In the genomic region with DNA sequence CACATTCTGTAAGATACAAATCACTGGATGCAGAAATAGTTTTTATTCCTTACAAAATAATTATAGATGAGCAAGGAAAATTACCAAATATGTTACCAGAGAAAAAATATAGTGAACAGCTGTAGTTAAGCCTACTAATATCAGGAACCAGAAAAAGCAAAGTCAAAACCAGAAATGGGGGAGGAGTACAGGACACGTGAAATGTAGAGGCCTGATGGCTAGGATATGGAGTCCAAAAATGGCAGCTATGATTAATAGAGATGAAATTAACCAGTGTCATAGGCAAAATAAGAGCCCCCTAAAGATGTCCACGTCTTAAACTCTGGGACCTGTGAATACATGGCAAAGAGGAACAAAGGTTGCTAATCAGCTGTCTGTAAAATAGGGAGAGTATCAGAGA, we compare ENCODE assay signal across 21 cellular contexts. TPM values are rescaled to one million over a fixed set of nuclear protein-coding genes. Genes with fewer than 3 reads are reported as not detected.
DNase-seq lines count a peak whose midpoint lies in the region; ATAC-seq and TF ChIP-seq lines count a peak whose summit lies in the region.
"Had no signal": no experiment of that assay in that cellular context is flagged by ENCODE, and none has a peak within 500 bp of the region (broad histone marks: within the 10 kb centered on the region; RNA-seq: fewer than 3 reads in every experiment).

No MANE protein-coding gene starts in this region.

- peak; percentile 65 for ATAC-seq in HG02610 (IDR thresholded peaks at IDR 0.05; ENCODE audit: unreplicated experiment)
- ATAC-seq in HG02885 (IDR thresholded peaks at IDR 0.05; ENCODE audit: poor library complexity, unreplicated experiment), result peak; percentile 43
- ATAC-seq in HG03108 (IDR thresholded peaks at IDR 0.05; ENCODE audit: unreplicated experiment), result no peak
- no peak for ATAC-seq in gastroesophageal sphincter
- no peak for ATAC-seq in activated CD4-positive, alpha-beta T cell treated with anti-CD3 and anti-CD28 coated beads for 36 hours
- ATAC-seq in GM18502 (IDR thresholded peaks at IDR 0.05; ENCODE audit: poor library complexity, unreplicated experiment), result no peak
- ATAC-seq: GM23338 had no signal

- TF ChIP-seq EP300 in gastroesophageal sphincter (IDR thresholded peaks at IDR 0.05), result no peak

- no peak overlapping the region for H3K27ac Mint-ChIP-seq in activated CD4-positive, alpha-beta T cell treated with anti-CD3 and anti-CD28 coated beads for 36 hours
- H3K27ac Mint-ChIP-seq: CD8-positive, alpha-beta memory T cell; GM23338 had no signal

- peaks cover 13% of the 10 kb centered on the region; the same call in 1 of the 2 replicates for H3K79me2 ChIP-seq in OCI-LY3 (ENCODE audit: low read length)

- H3K36me3 ChIP-seq in OCI-LY3 (replicated peaks; ENCODE audit: low read depth, low read length), result peaks cover 46% of the 10 kb centered on the region
- H3K36me3 ChIP-seq in gastroesophageal sphincter, result peaks cover 2 to 67% of the 10 kb centered on the region in 2 donors

- peak overlapping the region; percentile 70 for H3K4me2 ChIP-seq in OCI-LY3 (ENCODE audit: low read length)
- H3K4me2 ChIP-seq: GM23338 had no signal

- H3K4me1 ChIP-seq in OCI-LY3 (ENCODE audit: low read length), result peaks cover 45% of the 10 kb centered on the region
- H3K4me1 ChIP-seq in gastroesophageal sphincter, result no peaks in the 10 kb centered on the region

- CTCF ChIA-PET in activated CD4-positive, alpha-beta T cell treated with anti-CD3 and anti-CD28 coated beads for 36 hours (lab: Charles Lee), result no interaction called here

- H3K27me3 ChIP-seq in OCI-LY3 (ENCODE audit: low read depth, low read length), result no peaks in the 10 kb centered on the region
- H3K27me3 ChIP-seq in gastroesophageal sphincter, result no peaks in the 10 kb centered on the region

- H3K9ac ChIP-seq in OCI-LY3 (ENCODE audit: low read length), result peak overlapping the region; percentile 48

- POLR2A ChIA-PET in activated CD4-positive, alpha-beta T cell treated with anti-CD3 and anti-CD28 coated beads for 36 hours (lab: Charles Lee), result no interaction called here

- H4K20me1 ChIP-seq in OCI-LY3 (ENCODE audit: insufficient read depth, low read length), result no peaks in the 10 kb centered on the region

- TF ChIP-seq POLR2A in gastroesophageal sphincter (IDR thresholded peaks at IDR 0.05), result no peak

- H3K27me3 Mint-ChIP-seq in activated CD4-positive, alpha-beta T cell treated with anti-CD3 and anti-CD28 coated beads for 36 hours, result no peaks in the 10 kb centered on the region

- H3K9me3 ChIP-seq in OCI-LY3 (ENCODE audit: insufficient read depth, low read length), result no peaks in the 10 kb centered on the region
- H3K9me3 ChIP-seq in gastroesophageal sphincter, result no peaks in the 10 kb centered on the region

- peaks cover 65% of the 10 kb centered on the region for H3K36me3 Mint-ChIP-seq in activated CD4-positive, alpha-beta T cell treated with anti-CD3 and anti-CD28 coated beads for 36 hours (ENCODE audit: low read depth)

- peak; percentile 13 for DNase-seq in GM13976 (ENCODE audit: low spot score)
- DNase-seq in activated CD4-positive, alpha-beta T cell treated with anti-CD3 and anti-CD28 coated beads for 36 hours, result no peak
- DNase-seq: Caco-2; CD8-positive, alpha-beta memory T cell; DND-41; GDM1; H7; IMR-90; Kasumi-1; KBM-7 had no signal

- intact Hi-C loops in activated CD4-positive, alpha-beta T cell treated with anti-CD3 and anti-CD28 coated beads for 36 hours (cut with DNase I, micrococcal nuclease), result no loop called here

- H3K4me3 ChIP-seq in OCI-LY3 (ENCODE audit: low read length) (peak overlapping the region; percentile 56), gastroesophageal sphincter (no peak overlapping the region)
- H3K4me3 ChIP-seq: GM23338 had no signal

- H3K4me3 Mint-ChIP-seq in activated CD4-positive, alpha-beta T cell treated with anti-CD3 and anti-CD28 coated beads for 36 hours, result no peak overlapping the region
- H3K4me3 Mint-ChIP-seq: CD14-positive monocyte; CD8-positive, alpha-beta memory T cell; GM23338 had no signal

- H3K27ac ChIP-seq in OCI-LY3 (ENCODE audit: low read length) (peak overlapping the region; percentile 80), gastroesophageal sphincter (no peak overlapping the region)
- H3K27ac ChIP-seq: 22Rv1 had no signal

- in situ Hi-C loops in GM13976 (cut with MboI; ENCODE audit: low sequenced_read_pairs, unreplicated experiment), result no loop called here

- H3K4me1 Mint-ChIP-seq in activated CD4-positive, alpha-beta T cell treated with anti-CD3 and anti-CD28 coated beads for 36 hours, result no peaks in the 10 kb centered on the region
- H3K4me1 Mint-ChIP-seq: GM23338 had no signal

- WGBS in gastroesophageal sphincter (ENCODE audit: low coverage in 1 of 2), 2 donors, result 69 to 84% methylated on average over 2 of the region's 2 CpGs

- TF ChIP-seq CTCF in GM13976 (IDR thresholded peaks at IDR 0.05; ENCODE audit: borderline replicate concordance, control extremely low read depth, extremely low read depth, insufficient read depth, missing control alignments) (no peak), OCI-LY3 (IDR thresholded peaks at IDR 0.05; ENCODE audit: low read depth, low read length) (no peak), gastroesophageal sphincter (IDR thresholded peaks at IDR 0.05) (no peak)

- H2AFZ ChIP-seq in OCI-LY3 (ENCODE audit: low read depth, low read length), result peak overlapping the region; percentile 27; the same call in 1 of the 2 replicates
- H2AFZ ChIP-seq: GM23338 had no signal

- no peaks in the 10 kb centered on the region for H3K9me3 Mint-ChIP-seq in activated CD4-positive, alpha-beta T cell treated with anti-CD3 and anti-CD28 coated beads for 36 hours (ENCODE audit: low read depth)
- H3K9me3 Mint-ChIP-seq: CD8-positive, alpha-beta memory T cell; GM23338 had no signal

RNA-seq across cellular contexts. Expression of a gene that starts 34.1 kb away (rescaled TPM):
- 10 to 100 TPM; 13.8 to 15.9 (median 14.5) TPM for total RNA-seq in gastroesophageal sphincter
- 10 to 100 TPM; 36.8 to 51.3 TPM for total RNA-seq in activated CD4-positive, alpha-beta T cell treated with anti-CD3 and anti-CD28 coated beads for 36 hours

RNA-seq across cellular contexts. Expression of a gene that starts 34.2 kb away (rescaled TPM):
- 10 to 100 TPM; 12.5 to 22.8 (median 16.9) TPM for total RNA-seq in gastroesophageal sphincter
- total RNA-seq in activated CD4-positive, alpha-beta T cell treated with anti-CD3 and anti-CD28 coated beads for 36 hours, result 10 to 100 TPM; 20.8 to 22.4 TPM

RNA-seq across cellular contexts. Expression of a gene that starts 52.7 kb away (rescaled TPM):
- total RNA-seq in gastroesophageal sphincter, result not detected
- total RNA-seq in activated CD4-positive, alpha-beta T cell treated with anti-CD3 and anti-CD28 coated beads for 36 hours, result not detected
- total RNA-seq: A673; Caco-2; CD8-positive, alpha-beta memory T cell; GM23338; H7; HT-29; IMR-90 had no signal

RNA-seq across cellular contexts. Expression of a gene that starts 58.4 kb away (rescaled TPM):
- total RNA-seq in gastroesophageal sphincter, result under 1 TPM in 3 of 4 donors, not detected in 1; 0.27 to 0.62 (median 0.35) TPM
- under 1 TPM; 0.07 to 0.12 TPM for total RNA-seq in activated CD4-positive, alpha-beta T cell treated with anti-CD3 and anti-CD28 coated beads for 36 hours

Comparison
In these comparisons a context has a peak if more than half of its experiments do, and no peak if none do; other contexts are left out.
1. ATAC-seq: peak in HG02610 (single experiment) and HG02885 (single experiment); none in HG03108 (single experiment), gastroesophageal sphincter (single experiment), activated CD4-positive, alpha-beta T cell treated with anti-CD3 and anti-CD28 coated beads for 36 hours (single experiment) and GM18502 (single experiment).